Comparison of ENCODE assay signal across 25 cellular contexts in genomic region chr19:5323475-5323811, GRCh38.
"Had no signal": no experiment of that assay in that cellular context is flagged by ENCODE, and none has a peak within 500 bp of the region (broad histone marks: within the 10 kb centered on the region; RNA-seq: fewer than 3 reads in every experiment).

No MANE protein-coding gene starts in this region.

- H3K27ac Mint-ChIP-seq: activated B cell treated with CpG ODN at 0.5 μM for 24 hours; activated CD4-positive, alpha-beta T cell treated with anti-CD3 and anti-CD28 coated beads, Interleukin-2, amount 10 ng/mL, durations not matched to agents 24 days and 14 days; activated naive CD4-positive, alpha-beta T cell treated with anti-CD3 and anti-CD28 coated beads for 36 hours; activated naive CD8-positive, alpha-beta T cell treated with anti-CD3 and anti-CD28 coated beads for 36 hours; T-helper 17 cell had no signal

- H3K4me1 Mint-ChIP-seq: activated CD4-positive, alpha-beta T cell treated with anti-CD3 and anti-CD28 coated beads, Interleukin-2, amount 10 ng/mL, durations not matched to agents 24 days and 14 days had no signal

- FAIRE-seq: bronchial epithelial cell had no signal

- ATAC-seq: activated T-cell treated with anti-CD3 and anti-CD28 coated beads, Interleukin-2, amount 50 U/mL, for 4 hours; T-helper 17 cell had no signal

- H3K36me3 Mint-ChIP-seq: activated naive CD8-positive, alpha-beta T cell treated with anti-CD3 and anti-CD28 coated beads for 36 hours had no signal

- H3K4me3 Mint-ChIP-seq: activated B cell treated with CpG ODN at 0.5 μM for 24 hours; activated CD4-positive, alpha-beta T cell treated with anti-CD3 and anti-CD28 coated beads, Interleukin-2, amount 10 ng/mL, durations not matched to agents 24 days and 14 days; activated naive CD4-positive, alpha-beta T cell treated with anti-CD3 and anti-CD28 coated beads for 36 hours; activated naive CD8-positive, alpha-beta T cell treated with anti-CD3 and anti-CD28 coated beads for 36 hours; activated T-cell treated with anti-CD3 and anti-CD28 coated beads, Interleukin-2, amount 50 U/mL, for 4 hours; T-helper 17 cell had no signal

- DNase-seq: activated B cell treated with CpG ODN at 0.5 μM for 24 hours; activated CD4-positive, alpha-beta T cell treated with anti-CD3 and anti-CD28 coated beads for 1 hour; activated CD4-positive, alpha-beta T cell treated with anti-CD3 and anti-CD28 coated beads, Interleukin-2, amount 10 ng/mL, durations not matched to agents 24 days and 14 days; activated CD4-positive, alpha-beta T cell treated with anti-CD3 and anti-CD28 coated beads, Interleukin-2, amount 50 U/mL, for 48 hours; activated CD8-positive, alpha-beta memory T cell treated with anti-CD3 and anti-CD28 coated beads for 24 hours; activated effector memory CD4-positive, alpha-beta T cell treated with anti-CD3 and anti-CD28 coated beads, Interleukin-2, amount 50 U/mL, for 16 hours; activated naive CD4-positive, alpha-beta T cell treated with anti-CD3 and anti-CD28 coated beads for 36 hours; activated naive CD8-positive, alpha-beta T cell treated with anti-CD3 and anti-CD28 coated beads for 36 hours; activated T-cell treated with anti-CD3 and anti-CD28 coated beads, Interleukin-2, amount 50 U/mL, for 4 hours; anterior cingulate cortex; central memory CD4-positive, alpha-beta T cell; KG1; NCI-H1092; NCI-H1417; NCI-H1694; NCI-H2029; NCI-H2107; NCI-H2171 treated with DMSO at 0.1 percent for 48 hours; NCI-H226; NCI-H526; NCI-H774; SIG-M5; T-helper 17 cell; T-helper 9 cell had no signal

- H3K9me3 Mint-ChIP-seq: activated T-cell treated with anti-CD3 and anti-CD28 coated beads, Interleukin-2, amount 50 U/mL, for 4 hours had no signal
